ENCODE assay signal across 1 cellular context in the genomic region with DNA sequence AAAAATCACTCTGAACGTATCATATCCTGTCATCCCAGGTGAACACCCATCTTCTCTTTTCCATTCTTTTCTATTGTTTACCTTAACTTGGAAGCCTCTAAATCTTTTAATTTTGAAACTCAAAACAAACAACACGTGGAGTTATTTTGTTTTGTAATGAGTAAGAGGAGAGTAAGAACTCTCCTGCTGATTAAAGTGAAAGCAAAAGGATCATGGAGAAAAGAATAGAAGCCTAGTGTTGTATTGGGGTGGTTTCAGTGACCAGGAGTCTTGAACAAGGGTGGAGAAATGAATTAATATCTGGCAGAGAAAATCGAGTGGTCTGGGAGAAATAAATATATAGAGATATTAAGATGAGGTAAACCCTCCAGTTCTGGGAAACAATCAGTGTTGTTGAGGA.
TF ChIP-seq lines count a peak whose summit lies in the region.

No MANE protein-coding gene starts in this region.

TF ChIP-seq in HCT116, 20 proteins besides CTCF, POLR2A, EP300 and RAD21:
- TF ChIP-seq REST (IDR thresholded peaks at IDR 0.05; ENCODE audit: low read depth) = no peak
- TF ChIP-seq, protein P1, sequence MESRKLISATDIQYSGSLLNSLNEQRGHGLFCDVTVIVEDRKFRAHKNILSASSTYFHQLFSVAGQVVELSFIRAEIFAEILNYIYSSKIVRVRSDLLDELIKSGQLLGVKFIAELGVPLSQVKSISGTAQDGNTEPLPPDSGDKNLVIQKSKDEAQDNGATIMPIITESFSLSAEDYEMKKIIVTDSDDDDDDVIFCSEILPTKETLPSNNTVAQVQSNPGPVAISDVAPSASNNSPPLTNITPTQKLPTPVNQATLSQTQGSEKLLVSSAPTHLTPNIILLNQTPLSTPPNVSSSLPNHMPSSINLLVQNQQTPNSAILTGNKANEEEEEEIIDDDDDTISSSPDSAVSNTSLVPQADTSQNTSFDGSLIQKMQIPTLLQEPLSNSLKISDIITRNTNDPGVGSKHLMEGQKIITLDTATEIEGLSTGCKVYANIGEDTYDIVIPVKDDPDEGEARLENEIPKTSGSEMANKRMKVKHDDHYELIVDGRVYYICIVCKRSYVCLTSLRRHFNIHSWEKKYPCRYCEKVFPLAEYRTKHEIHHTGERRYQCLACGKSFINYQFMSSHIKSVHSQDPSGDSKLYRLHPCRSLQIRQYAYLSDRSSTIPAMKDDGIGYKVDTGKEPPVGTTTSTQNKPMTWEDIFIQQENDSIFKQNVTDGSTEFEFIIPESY (IDR thresholded peaks at IDR 0.05; ENCODE audit: extremely low read depth, insufficient replicate concordance, low read length) = no peak
- TF ChIP-seq, protein P2, sequence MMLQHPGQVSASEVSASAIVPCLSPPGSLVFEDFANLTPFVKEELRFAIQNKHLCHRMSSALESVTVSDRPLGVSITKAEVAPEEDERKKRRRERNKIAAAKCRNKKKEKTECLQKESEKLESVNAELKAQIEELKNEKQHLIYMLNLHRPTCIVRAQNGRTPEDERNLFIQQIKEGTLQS (IDR thresholded peaks at IDR 0.05) = no peak
- TF ChIP-seq, protein P3, sequence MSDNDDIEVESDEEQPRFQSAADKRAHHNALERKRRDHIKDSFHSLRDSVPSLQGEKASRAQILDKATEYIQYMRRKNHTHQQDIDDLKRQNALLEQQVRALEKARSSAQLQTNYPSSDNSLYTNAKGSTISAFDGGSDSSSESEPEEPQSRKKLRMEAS (IDR thresholded peaks at IDR 0.05) = no peak
